16 cellular contexts compared by ENCODE assay signal in genomic region chr12:38269897-38270296, GRCh38. TPM values are rescaled to one million over a fixed set of nuclear protein-coding genes. Genes with fewer than 3 reads are reported as not detected.
DNase-seq lines count a peak whose midpoint lies in the region; ATAC-seq and TF ChIP-seq lines count a peak whose summit lies in the region.
"Had no signal": no experiment of that assay in that cellular context is flagged by ENCODE, and none has a peak within 500 bp of the region (broad histone marks: within the 10 kb centered on the region; RNA-seq: fewer than 3 reads in every experiment).

No MANE protein-coding gene starts in this region.

- no peak overlapping the region for H3K4me2 ChIP-seq in mammary epithelial cell (ENCODE audit: insufficient read depth, low read depth, low read length)

- H2AFZ ChIP-seq in mammary epithelial cell (ENCODE audit: low read depth, low read length): no peak overlapping the region

- no TSS peak for BruUV-seq in mammary epithelial cell (replicated peaks; lab: Mats Ljungman, UMichigan)

- WGBS in mammary epithelial cell (ENCODE audit: low coverage, missing lambda C conversion rate): 54% methylated on average over 1 of the region's 1 CpG

- in situ Hi-C loops in mammary epithelial cell (cut with MboI; ENCODE audit: low sequenced_read_pairs in 2 of 2): no loop called here

- H3K79me2 ChIP-seq in mammary epithelial cell (ENCODE audit: insufficient read depth, low read length): no peaks in the 10 kb centered on the region

- no peak overlapping the region for H3K27ac ChIP-seq in mammary epithelial cell (ENCODE audit: insufficient read depth, low read depth, low read length)
- no peak overlapping the region for H3K27ac ChIP-seq in effector memory CD4-positive, alpha-beta T cell (ENCODE audit: insufficient read depth, low read length, poor library complexity, severe bottlenecking)
- H3K27ac ChIP-seq: C4-2B had no signal

- no peaks in the 10 kb centered on the region for H3K36me3 ChIP-seq in mammary epithelial cell (ENCODE audit: insufficient read depth, low read length)
- H3K36me3 ChIP-seq in effector memory CD4-positive, alpha-beta T cell (ENCODE audit: control insufficient read depth, insufficient read depth, low read length): no peaks in the 10 kb centered on the region

- H3K4me3 ChIP-seq in mammary epithelial cell (replicated peaks in 1 of 3; ENCODE audit: insufficient read depth in 1 of 3, low read depth in 2 of 3, low read length in 3 of 3) (no peak overlapping the region), epithelial cell of esophagus (ENCODE audit: low read length) (no peak overlapping the region)
- no peak overlapping the region for H3K4me3 ChIP-seq in effector memory CD4-positive, alpha-beta T cell (ENCODE audit: insufficient read depth, low read depth, low read length, poor library complexity, severe bottlenecking)

- H3K9ac ChIP-seq in mammary epithelial cell (ENCODE audit: insufficient read depth, low read length): no peak overlapping the region

- peak; percentile 8 for DNase-seq in HS-5 (ENCODE audit: low read depth)
- DNase-seq in mammary epithelial cell: peak; percentile 41
- DNase-seq in epithelial cell of esophagus (ENCODE audit: low read depth): peak; percentile 74
- DNase-seq in renal cortical epithelial cell (ENCODE audit: low read depth): peak; percentile 42
- no peak for DNase-seq in effector memory CD4-positive, alpha-beta T cell
- no peak for DNase-seq in NCI-H226
- DNase-seq: ACHN; AML-193; Caco-2; CD4-positive, alpha-beta T cell; GOT3; H7; HFFc6 had no signal

- H4K20me1 ChIP-seq in mammary epithelial cell (ENCODE audit: insufficient read depth, low read length): no peaks in the 10 kb centered on the region

- no peaks in the 10 kb centered on the region for H3K4me1 ChIP-seq in mammary epithelial cell (ENCODE audit: insufficient read depth, low read length)
- H3K4me1 ChIP-seq in effector memory CD4-positive, alpha-beta T cell (ENCODE audit: control insufficient read depth, insufficient read depth, low read length, poor library complexity, severe bottlenecking): no peaks in the 10 kb centered on the region
- H3K4me1 ChIP-seq: Caco-2 had no signal

- CTCF ChIA-PET in mammary epithelial cell (lab: Charles Lee; ENCODE audit: low non-redundant PET): no interaction called here

- no peaks in the 10 kb centered on the region for H3K27me3 ChIP-seq in mammary epithelial cell (ENCODE audit: insufficient read depth, low read length)
- no peaks in the 10 kb centered on the region for H3K27me3 ChIP-seq in effector memory CD4-positive, alpha-beta T cell (replicated peaks; ENCODE audit: control insufficient read depth, insufficient read depth, low read length, poor library complexity, severe bottlenecking)

- no peak for ATAC-seq in GM21717 (IDR thresholded peaks at IDR 0.05; ENCODE audit: unreplicated experiment)
- ATAC-seq: HCT116 had no signal

- intact Hi-C loops in mammary epithelial cell (cut with micrococcal nuclease): no loop called here

- H3K9me3 ChIP-seq in mammary epithelial cell (replicated peaks; ENCODE audit: insufficient read depth, low read length): no peaks in the 10 kb centered on the region
- H3K9me3 ChIP-seq in effector memory CD4-positive, alpha-beta T cell (ENCODE audit: control insufficient read depth, low read length): no peaks in the 10 kb centered on the region
- H3K9me3 ChIP-seq: Caco-2 had no signal

- dilution Hi-C loops in mammary epithelial cell (cut with HindIII; ENCODE audit: low sequenced_read_pairs): no loop called here

- TF ChIP-seq CTCF in mammary epithelial cell (conservative IDR thresholded peaks at IDR 0.05 in 1 of 2, IDR thresholded peaks at IDR 0.05 in 1 of 2; ENCODE audit: extremely low read depth in 1 of 2, insufficient read depth in 1 of 2, low read depth in 1 of 2, low read length in 2 of 2) (no peak), epithelial cell of esophagus (IDR thresholded peaks at IDR 0.05; ENCODE audit: insufficient read depth, low read depth, low read length, missing control alignments) (no peak)

RNA-seq across cellular contexts. Expression of gene ALG10B, which starts 46.7 kb away (rescaled TPM):
- total RNA-seq in mammary epithelial cell (1 to 10 TPM; 7.7 to 8.5 TPM), renal cortical epithelial cell (5.2 and 5.4 TPM in 2 replicates)
- 9.3 TPM for polyA plus RNA-seq in mammary epithelial cell
- 7.3 TPM for polyA minus RNA-seq in mammary epithelial cell

Comparison
In these comparisons a context has a peak if more than half of its experiments do, and no peak if none do; other contexts are left out.
1. DNase-seq: peak in HS-5 (single experiment), mammary epithelial cell (single experiment), epithelial cell of esophagus (single experiment) and renal cortical epithelial cell (single experiment); none in effector memory CD4-positive, alpha-beta T cell (0 of 3) and NCI-H226 (single experiment).